Comparison of ENCODE assay signal across 7 cellular contexts in the genomic region with DNA sequence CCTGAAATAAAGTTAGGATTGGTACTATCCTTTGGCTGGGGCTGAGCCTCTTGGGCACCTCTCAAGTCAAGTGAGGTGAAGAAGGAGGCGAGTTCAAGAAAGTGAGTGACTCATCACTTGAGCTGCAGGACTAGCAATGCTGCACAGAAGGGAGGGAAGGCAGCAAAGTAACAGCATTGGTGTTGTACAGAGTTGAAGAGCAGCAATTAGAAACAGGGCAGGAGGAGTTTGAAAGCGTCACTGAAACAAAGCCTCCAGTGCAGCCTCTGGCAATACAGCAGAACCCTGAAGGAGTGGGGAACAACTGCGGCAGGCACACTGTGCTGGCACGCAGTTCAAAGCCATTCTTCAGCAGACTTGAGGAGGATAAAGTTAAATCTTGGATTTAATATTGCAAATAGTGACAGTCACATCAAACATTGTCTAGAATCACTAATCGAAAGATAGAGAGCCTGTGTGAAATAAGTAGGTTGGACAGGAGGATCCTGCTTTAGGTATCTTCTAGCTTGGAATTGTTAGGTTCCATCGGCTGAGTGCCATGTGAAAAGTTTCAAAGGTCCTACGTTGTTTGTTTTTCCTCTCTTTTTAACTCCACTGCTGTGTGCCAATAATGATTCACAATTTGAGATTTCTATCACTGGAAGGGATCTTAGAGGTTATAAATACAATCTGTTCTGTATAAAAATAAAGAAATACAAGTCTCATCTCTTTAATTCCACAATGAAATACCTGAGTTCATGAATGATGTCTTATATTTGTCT.
DNase-seq lines count a peak whose midpoint lies in the region; ATAC-seq, FAIRE-seq and TF ChIP-seq lines count a peak whose summit lies in the region.

No MANE protein-coding gene starts in this region.

- ATAC-seq in foreskin keratinocyte (peak; percentile 97), HG03095 (IDR thresholded peaks at IDR 0.05; ENCODE audit: unreplicated experiment) (no peak), HG03571 (IDR thresholded peaks at IDR 0.05; ENCODE audit: unreplicated experiment) (no peak)

- no peaks in the 10 kb centered on the region for H3K9me3 ChIP-seq in stomach

- no peak for TF ChIP-seq POLR2A in stomach (IDR thresholded peaks at IDR 0.05)

- H3K4me1 ChIP-seq in foreskin keratinocyte (no peaks in the 10 kb centered on the region), stomach (peaks cover 0 to 16% (median 10%) of the 10 kb centered on the region in 4 donors)

- H3K27ac ChIP-seq in foreskin keratinocyte (no peak overlapping the region), stomach (peak overlapping the region in 2 of 5 donors; percentile 26 to 39)

- H3K27me3 ChIP-seq in foreskin keratinocyte (no peaks in the 10 kb centered on the region), stomach (no peaks in the 10 kb centered on the region)

- H3K36me3 ChIP-seq in stomach = no peaks in the 10 kb centered on the region

- intact Hi-C loops in stomach (cut with DNase I; ENCODE audit: low total_unique reads) = no loop called here

- 39 to 44% (median 43%) methylated on average over 7 of the region's 7 CpGs for WGBS in stomach, 5 donors

- DNase-seq in HCEC 1CT (peak; percentile 78), RPMI8226 (peak; percentile 88), foreskin keratinocyte (peak; percentile 47 to 76), stomach (peak; percentile 26), D721Med (ENCODE audit: insufficient read length, low spot score) (no peak)

- FAIRE-seq in D721Med (lab: Jason Lieb, UNC) = no peak

- TF ChIP-seq CTCF in foreskin keratinocyte (conservative IDR thresholded peaks at IDR 0.05) (no peak), stomach (IDR thresholded peaks at IDR 0.05) (no peak), D721Med (IDR thresholded peaks at IDR 0.05; ENCODE audit: insufficient read depth, missing control alignments) (no peak)

- H3K4me3 ChIP-seq in stomach = no peak overlapping the region

- TF ChIP-seq EP300 in stomach (IDR thresholded peaks at IDR 0.05) = no peak
